In the genomic region with DNA sequence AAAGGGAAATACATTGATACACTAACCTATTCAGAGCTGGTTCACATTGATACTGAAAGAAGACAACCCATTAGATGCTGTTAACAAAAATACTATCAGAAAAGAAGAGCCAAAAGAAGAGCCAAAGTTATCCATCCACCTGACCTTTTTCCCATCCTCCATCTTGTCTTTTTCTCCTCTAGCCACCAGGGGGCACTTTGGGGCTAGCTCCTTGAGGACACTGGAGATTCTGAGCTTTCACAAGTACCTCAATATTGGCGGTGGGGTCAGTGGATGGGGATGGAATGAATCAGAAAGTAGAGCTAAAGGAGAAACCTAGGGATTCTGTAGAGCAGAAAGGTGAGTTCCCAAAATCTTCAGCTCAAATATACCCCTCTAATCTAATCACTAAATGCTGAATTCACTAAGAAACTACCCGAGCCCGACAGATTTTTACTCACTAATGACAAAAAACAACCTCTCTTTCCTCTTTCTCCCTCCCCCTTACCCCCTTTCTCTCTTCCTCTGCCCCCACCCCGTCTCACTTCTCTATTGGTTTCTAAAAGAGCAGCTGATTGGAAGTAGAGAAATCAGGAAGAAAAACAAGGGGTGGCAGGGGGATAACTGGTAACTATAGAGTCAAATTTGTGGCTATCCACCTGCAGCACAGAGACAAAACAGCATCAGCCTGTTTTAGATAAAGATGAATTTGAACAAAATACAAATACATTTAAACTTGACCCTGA, we compare ENCODE assay signal across 8 cellular contexts.
DNase-seq lines count a peak whose midpoint lies in the region; ATAC-seq and TF ChIP-seq lines count a peak whose summit lies in the region.

No MANE protein-coding gene starts in this region.

- no peaks in the 10 kb centered on the region for H3K27me3 ChIP-seq in kidney epithelial cell (ENCODE audit: control insufficient read depth, insufficient read depth, low read length)

- TF ChIP-seq CTCF in activated B cell treated with CpG ODN at 0.5 μM for 24 hours (IDR thresholded peaks at IDR 0.05) (no peak), kidney epithelial cell (IDR thresholded peaks at IDR 0.05; ENCODE audit: insufficient read depth, low read length, poor library complexity, severe bottlenecking) (peak; percentile 64)

- H3K27ac Mint-ChIP-seq in activated B cell treated with CpG ODN at 0.5 μM for 24 hours (peak overlapping the region; percentile 78), T-cell (peak overlapping the region in 1 of 2 donors; percentile 48)

- POLR2A ChIA-PET in activated B cell treated with CpG ODN at 0.5 μM for 24 hours (lab: Charles Lee) = interaction anchor here (0.6 to 1.3 kb wide), 9 partner anchors 9 to 933 kb away, joined by 3 to 13 read pairs (median 4); no protein-coding TSS in a partner anchor
- POLR2A ChIA-PET in T-cell (lab: Charles Lee) = no interaction called here

- intact Hi-C loops in activated B cell treated with CpG ODN at 0.5 μM for 24 hours (cut with micrococcal nuclease) (no loop called here), posterior vena cava (cut with DNase I) (no loop called here)

- DNase-seq in NCI-H524 (lab: John Stamatoyannopoulos, UW) = peak; percentile 40 to 62
- no peak for DNase-seq in NCI-H524 treated with DMSO at 0.1 percent for 48 hours (lab: John Stamatoyannopoulos, UW)
- peak; percentile 58 for DNase-seq in LHCN-M2 (ENCODE audit: low read depth)
- DNase-seq in activated B cell treated with CpG ODN at 0.5 μM for 24 hours = no peak
- no peak for DNase-seq in kidney epithelial cell (ENCODE audit: low read depth)
- DNase-seq in posterior vena cava (ENCODE audit: low spot score) = no peak
- no peak for DNase-seq in T-cell

- H3K36me3 ChIP-seq in kidney epithelial cell (ENCODE audit: control insufficient read depth, insufficient read depth, low read length) = no peaks in the 10 kb centered on the region

- H3K4me3 Mint-ChIP-seq in activated B cell treated with CpG ODN at 0.5 μM for 24 hours = peak overlapping the region; percentile 55
- H3K4me3 Mint-ChIP-seq in T-cell = no peak overlapping the region

- H3K27me3 Mint-ChIP-seq in activated B cell treated with CpG ODN at 0.5 μM for 24 hours = no peaks in the 10 kb centered on the region
- no peaks in the 10 kb centered on the region for H3K27me3 Mint-ChIP-seq in T-cell

- CTCF ChIA-PET in activated B cell treated with CpG ODN at 0.5 μM for 24 hours (lab: Charles Lee) (interaction anchor here (0.6 to 1.7 kb wide), 10 partner anchors 9 to 1355 kb away, joined by 3 to 6 read pairs (median 5); no protein-coding TSS in a partner anchor), T-cell (lab: Charles Lee) (interaction anchor here (0.6 kb wide), 2 partner anchors 44 to 165 kb away, joined by 3 to 4 read pairs; no protein-coding TSS in a partner anchor)

- H3K36me3 Mint-ChIP-seq in activated B cell treated with CpG ODN at 0.5 μM for 24 hours (ENCODE audit: low read depth) = peaks cover 4% of the 10 kb centered on the region
- H3K36me3 Mint-ChIP-seq in T-cell = no peaks in the 10 kb centered on the region

- peak; percentile 65 for ATAC-seq in activated B cell treated with CpG ODN at 0.5 μM for 24 hours (ENCODE audit: low read depth)
- ATAC-seq in HG02571 (IDR thresholded peaks at IDR 0.05; ENCODE audit: unreplicated experiment) = no peak
- ATAC-seq in T-cell (replicated peaks in 1 of 4) = no peak

- no peak overlapping the region for H3K4me3 ChIP-seq in kidney epithelial cell (ENCODE audit: low read depth, low read length)

- H3K4me1 Mint-ChIP-seq in activated B cell treated with CpG ODN at 0.5 μM for 24 hours = peaks cover 51% of the 10 kb centered on the region
- H3K4me1 Mint-ChIP-seq in T-cell = peaks cover 0 to 3% (median 0%) of the 10 kb centered on the region in 3 donors

- H3K9me3 Mint-ChIP-seq in activated B cell treated with CpG ODN at 0.5 μM for 24 hours (peaks cover 2% of the 10 kb centered on the region), T-cell (no peaks in the 10 kb centered on the region)

Comparison
In these comparisons a context has a peak if more than half of its experiments do, and no peak if none do; other contexts are left out.
1. DNase-seq: peak in NCI-H524 (2 of 2) and LHCN-M2 (single experiment); none in NCI-H524 treated with DMSO at 0.1 percent for 48 hours (single experiment), activated B cell treated with CpG ODN at 0.5 μM for 24 hours (single experiment), kidney epithelial cell (single experiment), posterior vena cava (single experiment) and T-cell (0 of 34).